20 cellular contexts compared by ENCODE assay signal in genomic region chr4:175034986-175035705, GRCh38.
DNase-seq lines count a peak whose midpoint lies in the region; ATAC-seq, FAIRE-seq and TF ChIP-seq lines count a peak whose summit lies in the region.
"Had no signal": no experiment of that assay in that cellular context is flagged by ENCODE, and none has a peak within 500 bp of the region (broad histone marks: within the 10 kb centered on the region; RNA-seq: fewer than 3 reads in every experiment).

No MANE protein-coding gene starts in this region.

- peaks cover 34% of the 10 kb centered on the region for H3K9me3 ChIP-seq in SU-DHL-6 (ENCODE audit: insufficient read depth, low read length)
- no peaks in the 10 kb centered on the region for H3K9me3 ChIP-seq in prostate gland

- DNase-seq in A172 (ENCODE audit: low spot score) (peak; percentile 96), HTR-8/SVneo (ENCODE audit: insufficient read length, low spot score) (no peak), fibroblast of villous mesenchyme (ENCODE audit: low read depth) (peak; percentile 12), prostate gland (ENCODE audit: low spot score) (no peak), urothelium cell line (ENCODE audit: low spot score) (no peak), T-helper 9 cell (no peak)
- DNase-seq: NCI-H1092 treated with DMSO at 0.1 percent for 48 hours, NCI-H1436 treated with DMSO at 0.1 percent for 48 hours, NCI-H2029, NCI-H2227 treated with DMSO at 0.1 percent for 48 hours, NCI-H524, NCI-H774 had no signal

- FAIRE-seq in HTR-8/SVneo (lab: Jason Lieb, UNC) (peak; percentile 66), urothelium cell line (lab: Jason Lieb, UNC) (no peak)
- FAIRE-seq: D721Med, GM18507, HepG2, K562 had no signal

- peak overlapping the region; percentile 9 for H2AFZ ChIP-seq in SU-DHL-6 (ENCODE audit: low read depth, low read length, severe bottlenecking)

- H4K20me1 ChIP-seq in SU-DHL-6 (ENCODE audit: low read depth, low read length) = no peaks in the 10 kb centered on the region

- H3K27ac ChIP-seq in SU-DHL-6 (ENCODE audit: low read depth, low read length) (no peak overlapping the region), prostate gland (no peak overlapping the region)
- H3K27ac ChIP-seq: 22Rv1 had no signal

- H3K27me3 ChIP-seq in SU-DHL-6 (ENCODE audit: low read length) = no peaks in the 10 kb centered on the region
- no peaks in the 10 kb centered on the region for H3K27me3 ChIP-seq in prostate gland (replicated peaks; ENCODE audit: insufficient read depth)

- H3K4me2 ChIP-seq in SU-DHL-6 (ENCODE audit: low read depth, low read length, poor library complexity, severe bottlenecking) = no peak overlapping the region

- H3K79me2 ChIP-seq in SU-DHL-6 (ENCODE audit: insufficient read depth, low read length) = no peaks in the 10 kb centered on the region

- H3K4me1 ChIP-seq in prostate gland (replicated peaks) = no peaks in the 10 kb centered on the region

- TF ChIP-seq POLR2A in prostate gland (IDR thresholded peaks at IDR 0.05) = no peak

- TF ChIP-seq CTCF in SU-DHL-6 (IDR thresholded peaks at IDR 0.05; ENCODE audit: insufficient read depth, low read length, poor library complexity, severe bottlenecking) (no peak), fibroblast of villous mesenchyme (IDR thresholded peaks at IDR 0.05; ENCODE audit: insufficient read depth, low read depth, low read length) (no peak), prostate gland (IDR thresholded peaks at IDR 0.05) (no peak)

- H3K4me3 ChIP-seq in SU-DHL-6 (ENCODE audit: insufficient read depth, low read length, poor library complexity, severe bottlenecking) (no peak overlapping the region), fibroblast of villous mesenchyme (ENCODE audit: low read depth, low read length) (no peak overlapping the region), prostate gland (no peak overlapping the region)
- H3K4me3 ChIP-seq: K562 had no signal

- H3F3A ChIP-seq in SU-DHL-6 (ENCODE audit: insufficient read depth) = no peaks in the 10 kb centered on the region

- no peaks in the 10 kb centered on the region for H3K9me2 ChIP-seq in SU-DHL-6 (replicated peaks; ENCODE audit: insufficient read depth, low read length)

- H3K36me3 ChIP-seq in SU-DHL-6 (ENCODE audit: low read length) = 0 out of 2 replicates have a peak, but pooled peaks cover 14% of the 10 kb centered on the region
- no peaks in the 10 kb centered on the region for H3K36me3 ChIP-seq in prostate gland

- intact Hi-C loops in prostate gland (cut with DNase I) = no loop called here

- H3K9ac ChIP-seq in SU-DHL-6 (ENCODE audit: low read length) = no peak overlapping the region

- WGBS in prostate gland = 45% methylated on average over 2 of the region's 2 CpGs

- no peak for ATAC-seq in HG03175 (IDR thresholded peaks at IDR 0.05; ENCODE audit: unreplicated experiment)
- ATAC-seq: HepG2, K562, Right ventricle myocardium inferior had no signal

Comparison
In these comparisons a context has a peak if more than half of its experiments do, and no peak if none do; other contexts are left out.
1. DNase-seq: peak in A172 (single experiment) and fibroblast of villous mesenchyme (single experiment); none in HTR-8/SVneo (single experiment), prostate gland (single experiment), urothelium cell line (single experiment) and T-helper 9 cell (single experiment).